ENCODE assay signal across 1 cellular context in genomic region chr5:142391031-142391872, GRCh38.
TF ChIP-seq lines count a peak whose summit lies in the region.

No MANE protein-coding gene starts in this region.

TF ChIP-seq in GM23338, 12 proteins besides CTCF, POLR2A, EP300 and RAD21 (continued from another document):
- TF ChIP-seq REST (IDR thresholded peaks at IDR 0.05; ENCODE audit: unreplicated experiment) (no peak), EZH2 (IDR thresholded peaks at IDR 0.05; ENCODE audit: low read depth, unreplicated experiment) (no peak), EZH2phosphoT487 (IDR thresholded peaks at IDR 0.05; ENCODE audit: unreplicated experiment) (no peak), JUNB (IDR thresholded peaks at IDR 0.05; ENCODE audit: unreplicated experiment) (no peak), ZNF462 (CRISPR knock-in tag; IDR thresholded peaks at IDR 0.05) (no peak), NANOG (IDR thresholded peaks at IDR 0.05; ENCODE audit: borderline replicate concordance) (no peak), CREB1 (CRISPR knock-in tag; IDR thresholded peaks at IDR 0.05; ENCODE audit: low read depth) (no peak)
TF ChIP-seq in GM23338: peak in this region for 0.
